Comparison of ENCODE assay signal across 7 cellular contexts in genomic region chr2:98730851-98731708, GRCh38. TPM values are rescaled to one million over a fixed set of nuclear protein-coding genes. Genes with fewer than 3 reads are reported as not detected.
A peak's percentile ranks its signal among the peaks of the same experiment; 100 is the strongest.
DNase-seq lines count a peak whose midpoint lies in the region; TF ChIP-seq lines count a peak whose summit lies in the region.

Gene MGAT4A (minus strand): TSS chr2:98731132. CDS start chr2:98726332, 4,800 bp downstream.

- peak within 1 kb of the TSS; percentile 77; the same call in 1 of the 2 replicates for H3K14ac ChIP-seq in H9 (ENCODE audit: insufficient read depth, low read length)

- no peak within 1 kb of the TSS for H2BK12ac ChIP-seq in H9 (ENCODE audit: insufficient read length, low read depth, low read length)

- no peak within 1 kb of the TSS for H3K23ac ChIP-seq in H9 (ENCODE audit: insufficient read length, low read depth, low read length)

- TF ChIP-seq CTCF in GM12875 (IDR thresholded peaks at IDR 0.05; ENCODE audit: borderline replicate concordance, insufficient read depth, low read depth, low read length) (peak; percentile 49), H9 (conservative IDR thresholded peaks at IDR 0.05) (no peak; the same call in 2 of the 3 replicates), NB4 (IDR thresholded peaks at IDR 0.05; ENCODE audit: low read depth, low read length) (peak; percentile 2), liver (IDR thresholded peaks at IDR 0.05; ENCODE audit: low read depth, low read length, missing input control) (peak; percentile 25)

- no peak within 1 kb of the TSS for H3K4ac ChIP-seq in H9 (ENCODE audit: low read depth, low read length)

- H3T11ph ChIP-seq in H9 (ENCODE audit: low read length): no peak within 1 kb of the TSS

- H3K56ac ChIP-seq in H9 (ENCODE audit: insufficient read length, low read depth, low read length): no peak within 1 kb of the TSS

- H3K18ac ChIP-seq in H9 (ENCODE audit: insufficient read length, low read depth, low read length): no peak within 1 kb of the TSS

- H2BK15ac ChIP-seq in H9 (ENCODE audit: low read depth, low read length): no peak within 1 kb of the TSS

- H2BK20ac ChIP-seq in H9 (ENCODE audit: low read depth, low read length, poor library complexity, severe bottlenecking): no peak within 1 kb of the TSS

- no peaks in the 10 kb centered on the region for H3K79me1 ChIP-seq in H9 (ENCODE audit: insufficient read depth, low read depth, low read length, poor library complexity, severe bottlenecking)

- H3K4me3 Mint-ChIP-seq in H9: peak within 1 kb of the TSS; percentile 69 to 85

- H4K20me1 ChIP-seq in H9 (ENCODE audit: control insufficient read depth, insufficient read depth, insufficient read length): no peaks in the 10 kb centered on the region

- no peaks in the 10 kb centered on the region for H3K79me2 ChIP-seq in H9 (ENCODE audit: insufficient read depth, low read length)

- peaks cover 4% of the 10 kb centered on the region for H3K23me2 ChIP-seq in H9 (ENCODE audit: insufficient read length, low read depth, low read length, poor library complexity, severe bottlenecking)

- DNase-seq in H9 (peak; percentile 50), NB4 (ENCODE audit: low read depth) (peak; percentile 79)
- DNase-seq in activated CD4-positive, alpha-beta T cell treated with anti-CD3 and anti-CD28 coated beads for 24 hours (ENCODE audit: low read depth in 2 of 2): peak; percentile 64 to 68
- DNase-seq in stimulated activated CD4-positive, alpha-beta T cell treated with anti-CD3 and anti-CD28 coated beads, Interleukin-4, amount 100 ng/mL, for 1 hour: peak; percentile 78

- H3K4me2 ChIP-seq in H9 (ENCODE audit: insufficient read depth, insufficient read length, low read length): peak within 1 kb of the TSS; percentile 62

- TF ChIP-seq POLR2A in NB4 (IDR thresholded peaks at IDR 0.05; ENCODE audit: extremely low read depth, insufficient read length): peak; percentile 46

- no peak within 1 kb of the TSS for H4K91ac ChIP-seq in H9 (ENCODE audit: insufficient read length, low read depth, low read length)

- H3K4me3 ChIP-seq in GM12875 (ENCODE audit: low read depth, low read length) (peak within 1 kb of the TSS; percentile 70), NB4 (ENCODE audit: low read depth, low read length) (peak within 1 kb of the TSS; percentile 82), liver (ENCODE audit: low read depth in 1 of 3, low read length in 3 of 3) (peak within 1 kb of the TSS; percentile 76 to 98 (median 90))

- WGBS in H9 (ENCODE audit: extremely low coverage, insufficient read length, low lambda C conversion rate): no CpG with 5 or more reads among the region's 133 CpGs
- WGBS in liver: under 1% methylated on average over 133 of the region's 133 CpGs

- H2BK120ac ChIP-seq in H9 (ENCODE audit: low read depth, low read length, poor library complexity, severe bottlenecking): no peak within 1 kb of the TSS

- H4K8ac ChIP-seq in H9 (replicated peaks; ENCODE audit: insufficient read length, low read depth, low read length): no peak within 1 kb of the TSS

- H3K27ac Mint-ChIP-seq in H9: no peak within 1 kb of the TSS

- H3K9me3 Mint-ChIP-seq in H9: peaks cover 2 to 6% of the 10 kb centered on the region in 2 experiments; a peak in 2 of 5 replicates

- no peak within 1 kb of the TSS for H2AK5ac ChIP-seq in H9 (ENCODE audit: insufficient read length, low read length)

- peaks cover 13% of the 10 kb centered on the region; the same call in 1 of the 2 replicates for H3K27me3 ChIP-seq in H9 (ENCODE audit: insufficient read depth, low read length)
- no peaks in the 10 kb centered on the region for H3K27me3 ChIP-seq in liver (ENCODE audit: control insufficient read depth in 4 of 4, insufficient read depth in 4 of 4, low read length in 3 of 4)

- no peaks in the 10 kb centered on the region for H3K4me1 ChIP-seq in H9 (ENCODE audit: insufficient read depth, low read length)
- H3K4me1 ChIP-seq in liver (ENCODE audit: control insufficient read depth in 4 of 4, insufficient read depth in 4 of 4, low read length in 3 of 4): peaks cover 0 to 39% (median 24%) of the 10 kb centered on the region in 4 donors

- no peak within 1 kb of the TSS for H2BK5ac ChIP-seq in H9 (ENCODE audit: insufficient read length, low read length)

- H3K27me3 Mint-ChIP-seq in H9 (ENCODE audit: low read depth): peaks cover 69% of the 10 kb centered on the region

- no peak within 1 kb of the TSS for H4K5ac ChIP-seq in H9 (ENCODE audit: insufficient read length, low read depth, low read length)

- H3K9me3 ChIP-seq in H9 (ENCODE audit: control insufficient read depth, low read depth, low read length) (no peaks in the 10 kb centered on the region), liver (ENCODE audit: control insufficient read depth in 4 of 4, low read length in 3 of 4) (no peaks in the 10 kb centered on the region)

- H3K36me3 ChIP-seq in liver (ENCODE audit: control insufficient read depth in 4 of 4, insufficient read depth in 3 of 4, low read depth in 1 of 4, low read length in 3 of 4): no peaks in the 10 kb centered on the region

- no peak within 1 kb of the TSS for H2AFZ ChIP-seq in H9 (ENCODE audit: low read length)

- H3K4me1 Mint-ChIP-seq in H9: peaks cover 6 to 8% of the 10 kb centered on the region in 2 experiments; a peak in 3 of 4 replicates

- peaks cover 0 to 2% (median 0%) of the 10 kb centered on the region in 3 experiments; a peak in 2 of 7 replicates for H3K36me3 Mint-ChIP-seq in H9 (ENCODE audit: insufficient read depth in 1 of 3, low read depth in 3 of 3)

- H3K9ac ChIP-seq in H9 (ENCODE audit: extremely low read depth, insufficient read length, low read length) (no peak within 1 kb of the TSS), liver (ENCODE audit: low read depth in 1 of 2, low read length in 2 of 2) (peak within 1 kb of the TSS; percentile 58 to 75)

- TF ChIP-seq RAD21 in liver (IDR thresholded peaks at IDR 0.05): no peak

- H3K27ac ChIP-seq in H9 (ENCODE audit: insufficient read length, low read depth, low read length) (no peak within 1 kb of the TSS), cingulate gyrus (ENCODE audit: low read depth, low read length) (peak within 1 kb of the TSS; percentile 75), liver (ENCODE audit: low read depth in 1 of 2, low read length in 2 of 2) (peak within 1 kb of the TSS; percentile 63 to 68)

TF ChIP-seq in liver, 16 proteins besides CTCF, POLR2A, EP300 and RAD21 (continues in another document):
- TF ChIP-seq JUND (IDR thresholded peaks at IDR 0.05): no peak
- no peak for TF ChIP-seq REST (IDR thresholded peaks at IDR 0.05)
- no peak for TF ChIP-seq MAX (IDR thresholded peaks at IDR 0.05)
- TF ChIP-seq SP1 (IDR thresholded peaks at IDR 0.05): no peak
- TF ChIP-seq FOXA1 (IDR thresholded peaks at IDR 0.05): no peak
- TF ChIP-seq ATF3 (IDR thresholded peaks at IDR 0.05): no peak
- TF ChIP-seq GABPA (IDR thresholded peaks at IDR 0.05 in 1 of 2, conservative IDR thresholded peaks at IDR 0.05 in 1 of 2): no peak
- TF ChIP-seq YY1 (IDR thresholded peaks at IDR 0.05): no peak
- no peak for TF ChIP-seq RXRA (IDR thresholded peaks at IDR 0.05)
- TF ChIP-seq HNF4G (IDR thresholded peaks at IDR 0.05): no peak
- no peak for TF ChIP-seq HNF4A (conservative IDR thresholded peaks at IDR 0.05)
- no peak for TF ChIP-seq NR2F2 (IDR thresholded peaks at IDR 0.05)
- no peak for TF ChIP-seq TAF1 (conservative IDR thresholded peaks at IDR 0.05)

RNA-seq across cellular contexts. Expression of gene MGAT4A, which starts in this region (rescaled TPM):
- 3.3 and 3.5 TPM in 2 replicates for total RNA-seq in H9 (2021)
- total RNA-seq in liver: 10 to 100 TPM in 1 of 2 donors, 1 to 10 TPM in 1; 7.5 to 17.3 TPM
- polyA plus RNA-seq in liver: 1 to 10 TPM; 2.7 to 3.4 TPM
